29 cellular contexts compared by ENCODE assay signal in genomic region chr9:92042260-92042659, GRCh38.
"Had no signal": no experiment of that assay in that cellular context is flagged by ENCODE, and none has a peak within 500 bp of the region (broad histone marks: within the 10 kb centered on the region; RNA-seq: fewer than 3 reads in every experiment).

No MANE protein-coding gene starts in this region.

- H3K9me3 ChIP-seq: suprapubic skin, testis, thyroid gland, upper lobe of right lung had no signal

- H3K4me3 Mint-ChIP-seq: stimulated activated effector memory CD8-positive, alpha-beta T cell treated with anti-CD3 and anti-CD28 coated beads, Interleukin-12 subunit alpha, Interleukin-12 subunit beta, amount 100 ng/mL, for 72 hours; stimulated activated memory B cell treated with anti-CD40 and anti-IgM and Interleukin-4, amounts not matched to agents 10 μg/mL and 1 μg/mL and 100 μg/mL, for 72 hours; stimulated activated naive B cell treated with anti-CD40 and anti-IgM and Interleukin-4, amounts not matched to agents 10 μg/mL and 1 μg/mL and 100 μg/mL, for 72 hours; stimulated activated naive CD8-positive, alpha-beta T cell treated with anti-CD3 and anti-CD28 coated beads, Interleukin-15, amount 100 ng/mL, for 72 hours; stimulated activated naive CD8-positive, alpha-beta T cell treated with anti-CD3 and anti-CD28 coated beads, Interleukin-15, Interleukin-2, amounts not matched to agents 100 ng/mL and 50 ng/mL, for 24 hours; type B pancreatic cell had no signal

- H3K27me3 ChIP-seq: stomach, suprapubic skin, testis, thyroid gland, tibial artery, tibial nerve, transverse colon, upper lobe of left lung, upper lobe of right lung, uterus, vagina had no signal

- H3K27ac Mint-ChIP-seq: stimulated activated effector memory CD8-positive, alpha-beta T cell treated with anti-CD3 and anti-CD28 coated beads, Interleukin-12 subunit alpha, Interleukin-12 subunit beta, amount 100 ng/mL, for 72 hours; stimulated activated memory B cell treated with anti-CD40 and anti-IgM and Interleukin-4, amounts not matched to agents 10 μg/mL and 1 μg/mL and 100 μg/mL, for 72 hours; stimulated activated naive B cell treated with anti-CD40 and anti-IgM and Interleukin-4, amounts not matched to agents 10 μg/mL and 1 μg/mL and 100 μg/mL, for 72 hours; stimulated activated naive CD8-positive, alpha-beta T cell treated with anti-CD3 and anti-CD28 coated beads, Interleukin-15, amount 100 ng/mL, for 72 hours; stimulated activated naive CD8-positive, alpha-beta T cell treated with anti-CD3 and anti-CD28 coated beads, Interleukin-15, Interleukin-2, amounts not matched to agents 100 ng/mL and 50 ng/mL, for 24 hours; type B pancreatic cell had no signal

- ATAC-seq: stimulated activated effector memory CD8-positive, alpha-beta T cell treated with anti-CD3 and anti-CD28 coated beads, Interleukin-12 subunit alpha, Interleukin-12 subunit beta, amount 100 ng/mL, for 72 hours; stimulated activated memory B cell treated with anti-CD40 and anti-IgM and Interleukin-4, amounts not matched to agents 10 μg/mL and 1 μg/mL and 100 μg/mL, for 72 hours; stimulated activated naive B cell treated with anti-CD40 and anti-IgM and Interleukin-4, amounts not matched to agents 10 μg/mL and 1 μg/mL and 100 μg/mL, for 72 hours; stimulated activated naive CD8-positive, alpha-beta T cell treated with anti-CD3 and anti-CD28 coated beads, Interleukin-15, amount 100 ng/mL, for 72 hours; stimulated activated naive CD8-positive, alpha-beta T cell treated with anti-CD3 and anti-CD28 coated beads, Interleukin-15, Interleukin-2, amounts not matched to agents 100 U/mL and 50 U/mL, for 24 hours; upper lobe of right lung had no signal

- H3K4me3 ChIP-seq: stomach, suprapubic skin, testis, thoracic aorta, thyroid gland, tibial artery, tibial nerve, transverse colon, upper lobe of left lung, upper lobe of right lung, uterus, vagina had no signal

- H3K4me1 ChIP-seq: suprapubic skin, testis, thyroid gland, tibial artery, tibial nerve, upper lobe of left lung, upper lobe of right lung, uterus had no signal

- H3K27me3 Mint-ChIP-seq: stimulated activated memory B cell treated with anti-CD40 and anti-IgM and Interleukin-4, amounts not matched to agents 10 μg/mL and 1 μg/mL and 100 μg/mL, for 72 hours; stimulated activated naive B cell treated with anti-CD40 and anti-IgM and Interleukin-4, amounts not matched to agents 10 μg/mL and 1 μg/mL and 100 μg/mL, for 72 hours; stimulated activated naive CD8-positive, alpha-beta T cell treated with anti-CD3 and anti-CD28 coated beads, Interleukin-15, amount 100 ng/mL, for 72 hours; stimulated activated naive CD8-positive, alpha-beta T cell treated with anti-CD3 and anti-CD28 coated beads, Interleukin-15, Interleukin-2, amounts not matched to agents 100 ng/mL and 50 ng/mL, for 24 hours; type B pancreatic cell had no signal

- FAIRE-seq: urothelium cell line had no signal

- H3K27ac ChIP-seq: stomach, suprapubic skin, testis, thoracic aorta, thyroid gland, tibial artery, tibial nerve, transverse colon, upper lobe of left lung, upper lobe of right lung, uterus, vagina had no signal

- H3K36me3 ChIP-seq: uterus had no signal

- H3K4me1 Mint-ChIP-seq: stimulated activated effector memory CD8-positive, alpha-beta T cell treated with anti-CD3 and anti-CD28 coated beads, Interleukin-12 subunit alpha, Interleukin-12 subunit beta, amount 100 ng/mL, for 72 hours; stimulated activated memory B cell treated with anti-CD40 and anti-IgM and Interleukin-4, amounts not matched to agents 10 μg/mL and 1 μg/mL and 100 μg/mL, for 72 hours; stimulated activated naive B cell treated with anti-CD40 and anti-IgM and Interleukin-4, amounts not matched to agents 10 μg/mL and 1 μg/mL and 100 μg/mL, for 72 hours; stimulated activated naive CD8-positive, alpha-beta T cell treated with anti-CD3 and anti-CD28 coated beads, Interleukin-15, amount 100 ng/mL, for 72 hours had no signal

- DNase-seq: stimulated activated CD4-positive, alpha-beta T cell treated with anti-CD3 and anti-CD28 coated beads, Interleukin-2, amount 100 ng/mL, for 48 hours; stimulated activated CD4-positive, alpha-beta T cell treated with anti-CD3 and anti-CD28 coated beads, Interleukin-4, amount 100 ng/mL, for 1 hour; stimulated activated CD4-positive, alpha-beta T cell treated with anti-CD3 and anti-CD28 coated beads, Interleukin-4, amount 100 ng/mL, for 24 hours; stimulated activated CD4-positive, alpha-beta T cell treated with anti-CD3 and anti-CD28 coated beads, Interleukin-4, amount 100 ng/mL, for 4 hours; stimulated activated CD8-positive, alpha-beta memory T cell treated with anti-CD3 and anti-CD28 coated beads, Interleukin-4, amount 100 ng/mL, for 48 hours; stimulated activated naive B cell treated with anti-CD40 and anti-IgM and Interleukin-4, amounts not matched to agents 10 μg/mL and 1 μg/mL and 100 μg/mL, for 72 hours; stimulated activated naive CD4-positive, alpha-beta T cell; stimulated activated naive CD4-positive, alpha-beta T cell treated with Interleukin-2 at 50 U/mL for 16 hours; stimulated activated naive CD8-positive, alpha-beta T cell treated with anti-CD3 and anti-CD28 coated beads, Interleukin-15, amount 100 ng/mL, for 72 hours; stimulated activated naive CD8-positive, alpha-beta T cell treated with anti-CD3 and anti-CD28 coated beads, Interleukin-15, Interleukin-2, amounts not matched to agents 100 U/mL and 50 U/mL, for 24 hours; stomach; substantia nigra; testis; thyroid gland; tibial artery; transverse colon; trophoblast cell; upper lobe of left lung; upper lobe of right lung; uterus had no signal
